ENCODE assay signal across 1 cellular context in genomic region chr2:1541812-1542211, GRCh38.
TF ChIP-seq lines count a peak whose summit lies in the region.

No MANE protein-coding gene starts in this region.

TF ChIP-seq in SK-N-SH, 30 proteins besides CTCF, POLR2A, EP300 and RAD21 (continued from another document):
- TF ChIP-seq PBX3 (IDR thresholded peaks at IDR 0.05) (no peak), EZH2phosphoT487 (IDR thresholded peaks at IDR 0.05; ENCODE audit: borderline replicate concordance, low read depth) (no peak), USF1 (IDR thresholded peaks at IDR 0.05; ENCODE audit: borderline replicate concordance, low read depth) (no peak), MEF2A (IDR thresholded peaks at IDR 0.05; ENCODE audit: borderline replicate concordance, low read depth) (no peak), FOXM1 (IDR thresholded peaks at IDR 0.05; ENCODE audit: low read depth) (no peak), RFX5 (IDR thresholded peaks at IDR 0.05; ENCODE audit: low read length) (no peak), NRF1 (IDR thresholded peaks at IDR 0.05; ENCODE audit: low read depth, low read length) (no peak), GATA2 (CRISPR knock-in tag; IDR thresholded peaks at IDR 0.05) (peak; percentile 65)
- TF ChIP-seq, protein P1, sequence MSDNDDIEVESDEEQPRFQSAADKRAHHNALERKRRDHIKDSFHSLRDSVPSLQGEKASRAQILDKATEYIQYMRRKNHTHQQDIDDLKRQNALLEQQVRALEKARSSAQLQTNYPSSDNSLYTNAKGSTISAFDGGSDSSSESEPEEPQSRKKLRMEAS (IDR thresholded peaks at IDR 0.05; ENCODE audit: low read depth): no peak
